In genomic region chr1:119467219-119467618, GRCh38 we compare ENCODE assay signal across 34 cellular contexts. TPM values are rescaled to one million over a fixed set of nuclear protein-coding genes. Genes with fewer than 3 reads are reported as not detected.
"Had no signal": no experiment of that assay in that cellular context is flagged by ENCODE, and none has a peak within 500 bp of the region (broad histone marks: within the 10 kb centered on the region; RNA-seq: fewer than 3 reads in every experiment).

No MANE protein-coding gene starts in this region.

- H3K4me3 ChIP-seq: adrenal gland, body of pancreas, gastroesophageal sphincter, left lung, lung, ovary, skin epidermis, thoracic aorta, uterus had no signal

- ATAC-seq: activated CD4-positive, alpha-beta T cell treated with anti-CD3 and anti-CD28 coated beads for 36 hours; activated T-cell treated with anti-CD3 and anti-CD28 coated beads, Interleukin-2, amount 50 U/mL, for 72 hours; stimulated activated effector memory CD8-positive, alpha-beta T cell treated with anti-CD3 and anti-CD28 coated beads, Interleukin-12 subunit alpha, Interleukin-12 subunit beta, amount 100 ng/mL, for 72 hours had no signal

- DNase-seq: activated CD4-positive, alpha-beta T cell treated with anti-CD3 and anti-CD28 coated beads for 36 hours; activated CD4-positive, CD25-positive, alpha-beta regulatory T cell; activated naive CD4-positive, alpha-beta T cell treated with Interleukin-2 at 50 U/mL for 16 hours; activated T-cell treated with anti-CD3 and anti-CD28 coated beads for 4 hours; activated T-cell treated with anti-CD3 and anti-CD28 coated beads, Interleukin-2, amount 50 U/mL, for 72 hours; adrenal gland; aorta; body of pancreas; cortex of kidney; head of caudate nucleus; hypothalamus; immature natural killer cell; left lung; naive B cell; nephron progenitor cell; ovary; stimulated activated CD4-positive, alpha-beta T cell treated with anti-CD3 and anti-CD28 coated beads, Interleukin-4, amount 100 ng/mL, for 24 hours; trophoblast cell; uterus had no signal

- H3K36me3 ChIP-seq: adrenal gland, gastroesophageal sphincter, left lung, neutrophil, ovary, thoracic aorta, uterus had no signal

- H3K4me1 ChIP-seq: body of pancreas, gastroesophageal sphincter, left lung, uterus had no signal

- H3K27me3 ChIP-seq: adrenal gland, body of pancreas, gastroesophageal sphincter, left lung, ovary, uterus had no signal

- H3K27ac ChIP-seq: adrenal gland, body of pancreas, gastroesophageal sphincter, left lung, neutrophil, ovary, thoracic aorta, uterus had no signal

- H3K9me3 ChIP-seq: adrenal gland, body of pancreas, gastroesophageal sphincter, left lung, neutrophil, ovary, thoracic aorta, uterus had no signal

RNA-seq across cellular contexts. Expression of gene HSD3B1, which starts 39.8 kb away (rescaled TPM):
- total RNA-seq: activated CD4-positive, alpha-beta T cell treated with anti-CD3 and anti-CD28 coated beads for 36 hours; activated T-cell treated with anti-CD3 and anti-CD28 coated beads, Interleukin-2, amount 50 U/mL, for 72 hours; aorta; body of pancreas; cardiac septum; chondrocyte; endothelial cell of umbilical vein; gastroesophageal sphincter; kidney epithelial cell; left lung; lung; ovary; progenitor cell of endocrine pancreas; renal cortical epithelial cell; sciatic nerve; T-helper 1 cell treated with Interleukin-12 subunit alpha and Interleukin-12 subunit beta and Interleukin-4 antibody, amounts not matched to agents 30 ng/mL and 1 ng/mL, for 36 hours; thoracic aorta; uterus had no signal

RNA-seq across cellular contexts. Expression of gene HSD3B2, which starts 52.3 kb away (rescaled TPM):
- total RNA-seq: activated CD4-positive, alpha-beta T cell treated with anti-CD3 and anti-CD28 coated beads for 36 hours; activated T-cell treated with anti-CD3 and anti-CD28 coated beads, Interleukin-2, amount 50 U/mL, for 72 hours; body of pancreas; cardiac septum; chondrocyte; endothelial cell of umbilical vein; gastroesophageal sphincter; kidney epithelial cell; left lung; progenitor cell of endocrine pancreas; renal cortical epithelial cell; sciatic nerve; subcutaneous adipose tissue; T-helper 1 cell treated with Interleukin-12 subunit alpha and Interleukin-12 subunit beta and Interleukin-4 antibody, amounts not matched to agents 30 ng/mL and 1 ng/mL, for 36 hours; thoracic aorta had no signal
